15 cellular contexts compared by ENCODE assay signal in genomic region chr2:15170068-15170775, GRCh38.
DNase-seq lines count a peak whose midpoint lies in the region; ATAC-seq and TF ChIP-seq lines count a peak whose summit lies in the region.
"Had no signal": no experiment of that assay in that cellular context is flagged by ENCODE, and none has a peak within 500 bp of the region (broad histone marks: within the 10 kb centered on the region; RNA-seq: fewer than 3 reads in every experiment).

No MANE protein-coding gene starts in this region.

- H3K27ac ChIP-seq in AG04450 (ENCODE audit: low read depth, low read length) (peak overlapping the region; percentile 86), RWPE2 (ENCODE audit: poor library complexity, severe bottlenecking) (peak overlapping the region; percentile 82)
- H3K27ac ChIP-seq: adrenal gland, BLaER1, gastrocnemius medialis, SK-N-MC had no signal

- POLR2A ChIA-PET in AG04450 (lab: Yijun Ruan, JAX): interaction anchor here (0.9 kb wide), 1 partner anchor 9 kb away, joined by 3 read pairs; no protein-coding TSS in a partner anchor

- no peak for TF ChIP-seq CTCF in AG04450 (IDR thresholded peaks at IDR 0.05; ENCODE audit: low read depth, low read length)
- TF ChIP-seq CTCF in RWPE2 (IDR thresholded peaks at IDR 0.05; ENCODE audit: poor library complexity, severe bottlenecking): no peak
- TF ChIP-seq CTCF in GM13977 (IDR thresholded peaks at IDR 0.05; ENCODE audit: extremely low read depth, insufficient read depth, missing control alignments): no peak

- peak; percentile 59 for ATAC-seq in RWPE2 (ENCODE audit: low read depth)
- ATAC-seq: gastrocnemius medialis; natural killer cell treated with Interleukin-12 subunit alpha and Interleukin-12 subunit beta and Interleukin-15 and Interleukin-18, amount 100 ng/mL, for 72 hours had no signal

- H3K4me1 ChIP-seq in RWPE2 (ENCODE audit: insufficient read depth, poor library complexity, severe bottlenecking): peaks cover 15% of the 10 kb centered on the region
- H3K4me1 ChIP-seq: adrenal gland, BLaER1, gastrocnemius medialis had no signal

- H3K9me3 ChIP-seq in AG04450 (ENCODE audit: control insufficient read depth, insufficient read depth, low read length) (no peaks in the 10 kb centered on the region; the same call in 1 of the 2 replicates), RWPE2 (ENCODE audit: severe bottlenecking) (no peaks in the 10 kb centered on the region)
- H3K9me3 ChIP-seq: adrenal gland, BLaER1, gastrocnemius medialis had no signal

- CTCF ChIA-PET in AG04450 (lab: Charles Lee): no interaction called here

- no peaks in the 10 kb centered on the region for H3K27me3 ChIP-seq in AG04450 (ENCODE audit: control insufficient read depth, insufficient read depth, low read length)
- H3K27me3 ChIP-seq in RWPE2 (ENCODE audit: insufficient read depth, poor library complexity, severe bottlenecking): no peaks in the 10 kb centered on the region
- H3K27me3 ChIP-seq: adrenal gland, BLaER1, gastrocnemius medialis had no signal

- DNase-seq in AG04450 (ENCODE audit: low read depth, low spot score): peak; percentile 21
- DNase-seq in RWPE2 (ENCODE audit: low spot score): no peak
- peak; percentile 52 for DNase-seq in fibroblast of gingiva (ENCODE audit: low read depth)
- peak; percentile 39 for DNase-seq in myocyte (ENCODE audit: low read depth)
- no peak for DNase-seq in DMS 273 (lab: John Stamatoyannopoulos, UW; ENCODE audit: unreplicated experiment)
- DNase-seq in RPMI8226: no peak
- no peak for DNase-seq in GM13977 (ENCODE audit: low spot score)
- DNase-seq in COR-L47 (lab: John Stamatoyannopoulos, UW): no peak
- DNase-seq: activated CD4-positive, alpha-beta T cell treated with anti-CD3 and anti-CD28 coated beads, Interleukin-2, amount 50 U/mL, for 48 hours; adrenal gland; gastrocnemius medialis; NCI-H345 had no signal

- H3K4me3 ChIP-seq in AG04450 (ENCODE audit: low read depth, low read length) (peak overlapping the region; percentile 14), RWPE2 (ENCODE audit: severe bottlenecking) (no peak overlapping the region)
- H3K4me3 ChIP-seq: adrenal gland, BLaER1, gastrocnemius medialis, SK-N-MC had no signal

- no peaks in the 10 kb centered on the region for H3K36me3 ChIP-seq in RWPE2 (ENCODE audit: low read depth)
- H3K36me3 ChIP-seq: adrenal gland had no signal

- in situ Hi-C loops in GM13977 (cut with MboI; ENCODE audit: low pct_unique_long_range_greater_than_20kb, low sequenced_read_pairs, unreplicated experiment): no loop called here

Comparison
In these comparisons a context has a peak if more than half of its experiments do, and no peak if none do; other contexts are left out.
1. DNase-seq: peak in AG04450 (single experiment), fibroblast of gingiva (single experiment) and myocyte (single experiment); none in RWPE2 (single experiment), DMS 273 (single experiment), RPMI8226 (single experiment), GM13977 (single experiment) and COR-L47 (single experiment).